In the genomic region with DNA sequence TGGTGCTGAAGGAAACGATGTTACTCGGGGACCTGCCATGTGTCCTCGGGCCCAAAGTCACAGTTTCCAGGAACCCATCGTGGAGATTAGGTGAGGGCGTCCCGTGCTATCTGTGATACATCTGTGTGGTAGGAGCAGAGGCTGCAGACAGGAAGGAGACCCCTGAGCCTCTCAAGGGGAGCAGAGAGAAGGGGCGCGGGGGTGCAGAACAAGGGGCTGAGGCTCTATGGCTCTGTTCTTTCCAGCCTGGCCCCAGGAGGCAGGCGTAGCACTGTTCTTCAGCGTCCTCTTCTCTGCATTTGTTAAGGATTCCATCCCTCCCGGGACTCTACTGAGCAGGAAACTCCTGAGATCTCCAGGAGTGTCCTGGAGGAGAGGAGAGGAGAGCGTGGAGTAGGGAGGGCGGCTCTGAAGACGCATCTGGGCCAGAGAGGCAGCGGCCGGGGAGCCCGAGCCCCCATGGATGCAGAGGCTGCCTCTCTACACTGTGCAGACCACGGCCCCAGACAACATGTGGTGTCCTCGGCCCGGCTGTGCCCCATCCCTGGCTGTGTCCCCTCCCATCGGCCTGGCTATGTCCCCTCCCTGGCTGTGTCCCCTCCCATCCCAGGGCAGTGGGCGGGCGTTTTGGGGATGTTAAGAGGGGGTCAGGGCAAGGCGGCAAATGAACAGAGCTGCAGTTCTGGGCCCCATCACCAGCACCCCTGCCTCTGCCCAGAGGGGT, we compare ENCODE assay signal across 21 cellular contexts.
DNase-seq lines count a peak whose midpoint lies in the region; ATAC-seq, FAIRE-seq and TF ChIP-seq lines count a peak whose summit lies in the region.
"Had no signal": no experiment of that assay in that cellular context is flagged by ENCODE, and none has a peak within 500 bp of the region (broad histone marks: within the 10 kb centered on the region; RNA-seq: fewer than 3 reads in every experiment).

No MANE protein-coding gene starts in this region.

- H3K9ac ChIP-seq in HepG2 (ENCODE audit: insufficient read depth, low read depth, low read length) = no peak overlapping the region
- H3K9ac ChIP-seq: KMS-11 had no signal

- TF ChIP-seq POLR2A in adrenal gland (IDR thresholded peaks at IDR 0.05) (no peak), HepG2 (IDR thresholded peaks at IDR 0.05; ENCODE audit: insufficient read depth in 1 of 2, low read depth in 2 of 2, low read length in 2 of 2) (no peak)

- H3K4me2 ChIP-seq in HepG2 (ENCODE audit: low read depth, low read length) = no peak overlapping the region
- H3K4me2 ChIP-seq: KMS-11 had no signal

- CTCF ChIA-PET in activated CD8-positive, alpha-beta memory T cell treated with anti-CD3 and anti-CD28 coated beads, Interleukin-2, amount 10 ng/mL, durations not matched to agents 7 days and 5 days (lab: Charles Lee) = no interaction called here
- CTCF ChIA-PET in HepG2 (lab: Yijun Ruan, JAX; ENCODE audit: low intra/inter-chr PET ratio, low total read pairs) = no interaction called here

- TF ChIP-seq CTCF in adrenal gland (IDR thresholded peaks at IDR 0.05) (no peak), HepG2 (CRISPR knock-in tag; IDR thresholded peaks at IDR 0.05) (no peak)

- in situ Hi-C loops in HepG2 (cut with HindIII; ENCODE audit: extremely low pct_ligation_motif_present, low pct_unique_long_range_greater_than_20kb) = no loop called here

- H3K27me3 ChIP-seq in adrenal gland (no peaks in the 10 kb centered on the region), HepG2 (ENCODE audit: control insufficient read depth in 1 of 2, insufficient read depth in 2 of 2, low read length in 2 of 2) (no peaks in the 10 kb centered on the region)
- H3K27me3 ChIP-seq: BE2C had no signal

- no peaks in the 10 kb centered on the region for H3K9me3 ChIP-seq in adrenal gland (replicated peaks in 1 of 3)
- H3K9me3 ChIP-seq in HepG2 (ENCODE audit: low read length) = no peaks in the 10 kb centered on the region
- H3K9me3 ChIP-seq: BE2C, HAP-1 had no signal

- FAIRE-seq in HepG2 (lab: Jason Lieb, UNC) = no peak
- FAIRE-seq: GM19239, RCC 7860 had no signal

- H3K27ac Mint-ChIP-seq in activated CD8-positive, alpha-beta memory T cell treated with anti-CD3 and anti-CD28 coated beads, Interleukin-2, amount 10 ng/mL, durations not matched to agents 7 days and 5 days = no peak overlapping the region
- H3K27ac Mint-ChIP-seq: CD4-positive, alpha-beta T cell had no signal

- H3K27me3 Mint-ChIP-seq in activated CD8-positive, alpha-beta memory T cell treated with anti-CD3 and anti-CD28 coated beads, Interleukin-2, amount 10 ng/mL, durations not matched to agents 7 days and 5 days = no peaks in the 10 kb centered on the region
- H3K27me3 Mint-ChIP-seq: CD4-positive, alpha-beta T cell had no signal

- no peaks in the 10 kb centered on the region for H3K36me3 ChIP-seq in adrenal gland (replicated peaks in 1 of 2)
- H3K36me3 ChIP-seq in HepG2 (replicated peaks in 1 of 2; ENCODE audit: control insufficient read depth in 1 of 2, insufficient read depth in 2 of 2, low read length in 2 of 2) = peaks cover 28 to 61% of the 10 kb centered on the region in 2 experiments; a peak in 4 of 5 replicates
- H3K36me3 ChIP-seq: HAP-1 had no signal

- no peak overlapping the region for H2AFZ ChIP-seq in HepG2 (ENCODE audit: low read length)

- H3K4me1 Mint-ChIP-seq in activated CD8-positive, alpha-beta memory T cell treated with anti-CD3 and anti-CD28 coated beads, Interleukin-2, amount 10 ng/mL, durations not matched to agents 7 days and 5 days = no peaks in the 10 kb centered on the region

- TF ChIP-seq RAD21 in HepG2 (CRISPR knock-in tag; IDR thresholded peaks at IDR 0.05) = no peak

- H3K27ac ChIP-seq in adrenal gland (peak overlapping the region in 4 of 5 donors; percentile 80 to 99 (median 88)), HepG2 (ENCODE audit: extremely low read length, insufficient read depth, low read length) (no peak overlapping the region), substantia nigra (ENCODE audit: low read depth, low read length, poor library complexity, severe bottlenecking) (peak overlapping the region; percentile 73)
- H3K27ac ChIP-seq: 22Rv1, KMS-11 had no signal

- POLR2A ChIA-PET in HepG2 (lab: Yijun Ruan, JAX) = no interaction called here

- H3K79me2 ChIP-seq in HepG2 (ENCODE audit: insufficient read depth, low read length) = no peaks in the 10 kb centered on the region

- peak; percentile 36 for DNase-seq in activated CD8-positive, alpha-beta memory T cell treated with anti-CD3 and anti-CD28 coated beads, Interleukin-2, amount 10 ng/mL, durations not matched to agents 7 days and 5 days
- no peak for DNase-seq in activated CD8-positive, alpha-beta memory T cell treated with anti-CD3 and anti-CD28 coated beads for 24 hours
- DNase-seq in adrenal gland (no peak), HepG2 (ENCODE audit: low spot score) (no peak), substantia nigra (lab: John Stamatoyannopoulos, UW) (no peak), NCI-H82 (lab: John Stamatoyannopoulos, UW) (no peak), NCI-H510A treated with DMSO at 0.1 percent for 48 hours (lab: John Stamatoyannopoulos, UW) (no peak)
- DNase-seq: BE2C; CD4-positive, alpha-beta T cell; NCI-H1436 treated with DMSO at 0.1 percent for 48 hours; NCI-H2029 treated with DMSO at 0.1 percent for 48 hours; NCI-H2171 treated with DMSO at 0.1 percent for 48 hours; NCI-H446 treated with DMSO at 0.1 percent for 48 hours; NCI-H774; SHP77 treated with DMSO at 0.1 percent for 48 hours had no signal

- H3K4me1 ChIP-seq in adrenal gland (replicated peaks in 1 of 2) = peaks cover 0 to 3% of the 10 kb centered on the region in 2 donors
- H3K4me1 ChIP-seq in HepG2 (ENCODE audit: insufficient read depth, low read length) = no peaks in the 10 kb centered on the region
- H3K4me1 ChIP-seq: BE2C, HAP-1 had no signal

- no peaks in the 10 kb centered on the region for H3K9me3 Mint-ChIP-seq in activated CD8-positive, alpha-beta memory T cell treated with anti-CD3 and anti-CD28 coated beads, Interleukin-2, amount 10 ng/mL, durations not matched to agents 7 days and 5 days (ENCODE audit: low read depth)
- H3K9me3 Mint-ChIP-seq: CD4-positive, alpha-beta T cell had no signal

- BruUV-seq in HepG2 (replicated peaks; lab: Mats Ljungman, UMichigan) = no TSS peak

- WGBS in adrenal gland, 4 donors = 84 to 86% (median 85%) methylated on average over 13 to 24 of the region's 24 CpGs
- 97% methylated on average over 17 of the region's 24 CpGs for WGBS in HepG2 (ENCODE audit: low lambda C conversion rate)

- H3K36me3 Mint-ChIP-seq in activated CD8-positive, alpha-beta memory T cell treated with anti-CD3 and anti-CD28 coated beads, Interleukin-2, amount 10 ng/mL, durations not matched to agents 7 days and 5 days = no peaks in the 10 kb centered on the region

- intact Hi-C loops in adrenal gland (cut with DNase I) = no loop called here
- intact Hi-C loops in HepG2 (cut with micrococcal nuclease; ENCODE audit: unreplicated experiment) = no loop called here

- no peak for ATAC-seq in activated CD8-positive, alpha-beta memory T cell treated with anti-CD3 and anti-CD28 coated beads, Interleukin-2, amount 10 ng/mL, durations not matched to agents 7 days and 5 days
- ATAC-seq in HepG2 = peak; percentile 30
- no peak for ATAC-seq in HG02759 (IDR thresholded peaks at IDR 0.05; ENCODE audit: unreplicated experiment)

- H3K4me3 ChIP-seq in adrenal gland (no peak overlapping the region), HepG2 (replicated peaks in 1 of 3; ENCODE audit: insufficient read depth in 1 of 3, low read depth in 2 of 3, low read length in 3 of 3) (no peak overlapping the region)
- H3K4me3 ChIP-seq: HAP-1 had no signal

- peaks cover 7% of the 10 kb centered on the region; the same call in 1 of the 2 replicates for H4K20me1 ChIP-seq in HepG2 (ENCODE audit: insufficient read depth, low read length)

- TF ChIP-seq EP300 in HepG2 (IDR thresholded peaks at IDR 0.05; ENCODE audit: low read depth in 2 of 2, low read length in 2 of 2) (no peak), HepG2 (CRISPR knock-in tag; IDR thresholded peaks at IDR 0.05; ENCODE audit: borderline replicate concordance) (no peak)

- H3K4me3 Mint-ChIP-seq in activated CD8-positive, alpha-beta memory T cell treated with anti-CD3 and anti-CD28 coated beads, Interleukin-2, amount 10 ng/mL, durations not matched to agents 7 days and 5 days = no peak overlapping the region
- H3K4me3 Mint-ChIP-seq: CD4-positive, alpha-beta T cell had no signal

TF ChIP-seq in HepG2, 621 proteins besides CTCF, POLR2A, EP300 and RAD21:
- TF ChIP-seq RBM22 (optimal IDR thresholded peaks at IDR 0.05; ENCODE audit: low read length) = peak; percentile 26
- no peak for TF ChIP-seq HOXA9 (CRISPR knock-in tag; IDR thresholded peaks at IDR 0.05; ENCODE audit: borderline replicate concordance)
